24 cellular contexts compared by ENCODE assay signal in the genomic region with DNA sequence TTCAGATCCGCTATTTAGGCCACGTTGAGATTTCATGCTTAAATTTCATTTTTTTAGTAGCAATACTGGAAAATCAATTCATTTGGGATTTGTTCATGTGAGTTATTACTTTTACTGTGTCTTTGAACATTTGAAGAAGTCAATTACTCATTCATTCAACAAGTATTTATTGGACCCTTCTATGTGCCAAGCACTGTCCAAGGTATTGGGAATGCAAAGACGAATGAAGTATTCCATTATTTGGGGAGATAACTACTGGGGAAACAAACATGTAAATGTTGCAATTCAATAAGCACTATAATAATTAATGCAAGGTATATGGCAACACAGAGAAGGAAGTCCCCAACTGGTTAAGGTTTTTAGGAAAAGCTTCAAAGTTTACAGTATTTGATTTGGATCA. TPM values are rescaled to one million over a fixed set of nuclear protein-coding genes. Genes with fewer than 3 reads are reported as not detected.
A peak's percentile ranks its signal among the peaks of the same experiment; 100 is the strongest.
DNase-seq lines count a peak whose midpoint lies in the region; ATAC-seq, FAIRE-seq and TF ChIP-seq lines count a peak whose summit lies in the region.
"Had no signal": no experiment of that assay in that cellular context is flagged by ENCODE, and none has a peak within 500 bp of the region (broad histone marks: within the 10 kb centered on the region; RNA-seq: fewer than 3 reads in every experiment).

No MANE protein-coding gene starts in this region.

- DNase-seq in A549 (ENCODE audit: low read depth in 1 of 2, low spot score in 1 of 2) (no peak), HCT116 (ENCODE audit: low read depth, low spot score) (no peak), MM.1S (no peak), kidney glomerular epithelial cell (lab: John Stamatoyannopoulos, UW) (no peak), NCI-H2196 treated with DMSO at 0.1 percent for 48 hours (lab: John Stamatoyannopoulos, UW; ENCODE audit: unreplicated experiment) (no peak)
- DNase-seq: ACHN; BE2C; C1 segment of cervical spinal cord; CD4-positive, alpha-beta memory T cell; CD4-positive, CD25-positive, alpha-beta regulatory T cell; CD8-positive, alpha-beta memory T cell; COR-L47; DMS 273 treated with DMSO at 0.1 percent for 48 hours; DMS153; DMS53; DMS79; DND-41; GF-D8 had no signal

- ATAC-seq in A549 (no peak), HCT116 (no peak)

- TF ChIP-seq RAD21 in A549 (conservative IDR thresholded peaks at IDR 0.05 in 1 of 2, IDR thresholded peaks at IDR 0.05 in 1 of 2) (no peak), HCT116 (IDR thresholded peaks at IDR 0.05; ENCODE audit: low read depth) (no peak), Ishikawa (IDR thresholded peaks at IDR 0.05; ENCODE audit: low read depth) (no peak)

- TF ChIP-seq CTCF in A549 (IDR thresholded peaks at IDR 0.05), result no peak
- no peak for TF ChIP-seq CTCF in HCT116 (IDR thresholded peaks at IDR 0.05 in 2 of 3, conservative IDR thresholded peaks at IDR 0.05 in 1 of 3; ENCODE audit: borderline replicate concordance in 1 of 3, insufficient read depth in 1 of 3, low read depth in 2 of 3, low read length in 2 of 3)
- TF ChIP-seq CTCF in MM.1S (IDR thresholded peaks at IDR 0.05; ENCODE audit: low read length), result no peak

- 91% methylated on average over 3 of the region's 3 CpGs for WGBS in A549 (ENCODE audit: missing lambda C conversion rate)

- BruUV-seq in HCT116 (replicated peaks; lab: Mats Ljungman, UMichigan), result no TSS peak

- no peak for FAIRE-seq in A549 (lab: Jason Lieb, UNC)
- FAIRE-seq: G401.6, GM12891, GM19239 had no signal

- intact Hi-C loops in HCT116 (cut with micrococcal nuclease), result no loop called here

- CTCF ChIA-PET in A549 (lab: Yijun Ruan, JAX) (no interaction called here), HCT116 (lab: Charles Lee) (no interaction called here)

- H3K36me3 ChIP-seq in HCT116 (ENCODE audit: control insufficient read depth in 1 of 2, insufficient read depth in 2 of 2, low read length in 2 of 2) (no peaks in the 10 kb centered on the region), MM.1S (replicated peaks; ENCODE audit: insufficient read depth, low read length) (no peaks in the 10 kb centered on the region)
- H3K36me3 ChIP-seq: BE2C, BLaER1 had no signal

- H3K9me2 ChIP-seq in HCT116 (ENCODE audit: insufficient read depth) (no peaks in the 10 kb centered on the region), MM.1S (replicated peaks; ENCODE audit: insufficient read depth, low read length) (no peaks in the 10 kb centered on the region)

- H3K4me2 ChIP-seq in A549, result no peak overlapping the region
- H3K4me2 ChIP-seq in HCT116 (ENCODE audit: low read length), result no peak overlapping the region
- H3K4me2 ChIP-seq in MM.1S (ENCODE audit: low read depth, low read length), result no peak overlapping the region
- H3K4me2 ChIP-seq: BLaER1 had no signal

- no peaks in the 10 kb centered on the region for H3K9me3 ChIP-seq in A549
- no peaks in the 10 kb centered on the region for H3K9me3 ChIP-seq in HCT116 (ENCODE audit: control insufficient read depth in 1 of 2, insufficient read depth in 1 of 2, low read depth in 1 of 2, low read length in 2 of 2)
- no peaks in the 10 kb centered on the region for H3K9me3 ChIP-seq in MM.1S (replicated peaks; ENCODE audit: insufficient read depth, low read length)
- H3K9me3 ChIP-seq: BE2C had no signal

- H3K4me3 ChIP-seq in A549, result no peak overlapping the region
- no peak overlapping the region for H3K4me3 ChIP-seq in HCT116 (replicated peaks in 1 of 2; ENCODE audit: low read depth in 1 of 2, low read length in 2 of 2)
- H3K4me3 ChIP-seq in MM.1S (ENCODE audit: low read length), result no peak overlapping the region
- H3K4me3 ChIP-seq: BLaER1 had no signal

- H3K79me2 ChIP-seq in HCT116 (ENCODE audit: insufficient read depth, low read length) (peaks cover 94% of the 10 kb centered on the region), MM.1S (ENCODE audit: low read length) (peaks cover 92% of the 10 kb centered on the region)

- RAD21 ChIA-PET in HCT116 (lab: Charles Lee; ENCODE audit: low non-redundant PET in 1 of 2, low total read pairs in 2 of 2, uncharacterized antibody in 2 of 2, unreplicated experiment in 2 of 2), result no interaction called here

- H4K20me1 ChIP-seq in HCT116 (ENCODE audit: insufficient read depth), result peaks cover 14% of the 10 kb centered on the region; the same call in 1 of the 2 replicates
- no peaks in the 10 kb centered on the region for H4K20me1 ChIP-seq in MM.1S (ENCODE audit: insufficient read depth, low read length)

- no peak overlapping the region for H2AFZ ChIP-seq in HCT116 (ENCODE audit: low read depth, low read length, poor library complexity, severe bottlenecking)
- H2AFZ ChIP-seq in MM.1S (ENCODE audit: low read length), result no peak overlapping the region

- H3K27me3 ChIP-seq in HCT116 (ENCODE audit: insufficient read depth, low read length), result no peaks in the 10 kb centered on the region
- no peaks in the 10 kb centered on the region for H3K27me3 ChIP-seq in MM.1S (replicated peaks; ENCODE audit: insufficient read depth, low read length)
- H3K27me3 ChIP-seq: BE2C, BLaER1 had no signal

- TF ChIP-seq POLR2A in A549 (IDR thresholded peaks at IDR 0.05; ENCODE audit: low read length) (no peak), HCT116 (IDR thresholded peaks at IDR 0.05; ENCODE audit: borderline replicate concordance, extremely low read depth, insufficient read depth, insufficient read length) (no peak)

- H3K27ac ChIP-seq in A549 (no peak overlapping the region), HCT116 (ENCODE audit: low read depth, low read length) (no peak overlapping the region), MM.1S (ENCODE audit: low read length) (no peak overlapping the region)
- H3K27ac ChIP-seq: 22Rv1, BLaER1 had no signal

- POLR2A ChIA-PET in A549 (lab: Yijun Ruan, JAX) (no interaction called here), HCT116 (lab: Charles Lee) (no interaction called here)

- H3K4me1 ChIP-seq in A549 (peaks cover 7% of the 10 kb centered on the region; the same call in 1 of the 3 replicates), HCT116 (ENCODE audit: control insufficient read depth in 1 of 2, insufficient read depth in 2 of 2, low read length in 2 of 2) (peaks cover 6 to 9% of the 10 kb centered on the region in 2 experiments; a peak in 3 of 4 replicates), MM.1S (ENCODE audit: low read length) (no peaks in the 10 kb centered on the region)

- H3F3A ChIP-seq in MM.1S (ENCODE audit: insufficient read depth, low read length), result no peaks in the 10 kb centered on the region

- H3K9ac ChIP-seq in HCT116 (ENCODE audit: low read length) (no peak overlapping the region), MM.1S (ENCODE audit: low read length) (no peak overlapping the region)
- H3K9ac ChIP-seq: BLaER1 had no signal

- no peak for TF ChIP-seq EP300 in A549 (IDR thresholded peaks at IDR 0.05)
- TF ChIP-seq EP300 in Ishikawa (IDR thresholded peaks at IDR 0.05; ENCODE audit: borderline replicate concordance), result no peak

TF ChIP-seq in Ishikawa, 13 proteins besides CTCF, POLR2A, EP300 and RAD21:
- TF ChIP-seq, protein P1, sequence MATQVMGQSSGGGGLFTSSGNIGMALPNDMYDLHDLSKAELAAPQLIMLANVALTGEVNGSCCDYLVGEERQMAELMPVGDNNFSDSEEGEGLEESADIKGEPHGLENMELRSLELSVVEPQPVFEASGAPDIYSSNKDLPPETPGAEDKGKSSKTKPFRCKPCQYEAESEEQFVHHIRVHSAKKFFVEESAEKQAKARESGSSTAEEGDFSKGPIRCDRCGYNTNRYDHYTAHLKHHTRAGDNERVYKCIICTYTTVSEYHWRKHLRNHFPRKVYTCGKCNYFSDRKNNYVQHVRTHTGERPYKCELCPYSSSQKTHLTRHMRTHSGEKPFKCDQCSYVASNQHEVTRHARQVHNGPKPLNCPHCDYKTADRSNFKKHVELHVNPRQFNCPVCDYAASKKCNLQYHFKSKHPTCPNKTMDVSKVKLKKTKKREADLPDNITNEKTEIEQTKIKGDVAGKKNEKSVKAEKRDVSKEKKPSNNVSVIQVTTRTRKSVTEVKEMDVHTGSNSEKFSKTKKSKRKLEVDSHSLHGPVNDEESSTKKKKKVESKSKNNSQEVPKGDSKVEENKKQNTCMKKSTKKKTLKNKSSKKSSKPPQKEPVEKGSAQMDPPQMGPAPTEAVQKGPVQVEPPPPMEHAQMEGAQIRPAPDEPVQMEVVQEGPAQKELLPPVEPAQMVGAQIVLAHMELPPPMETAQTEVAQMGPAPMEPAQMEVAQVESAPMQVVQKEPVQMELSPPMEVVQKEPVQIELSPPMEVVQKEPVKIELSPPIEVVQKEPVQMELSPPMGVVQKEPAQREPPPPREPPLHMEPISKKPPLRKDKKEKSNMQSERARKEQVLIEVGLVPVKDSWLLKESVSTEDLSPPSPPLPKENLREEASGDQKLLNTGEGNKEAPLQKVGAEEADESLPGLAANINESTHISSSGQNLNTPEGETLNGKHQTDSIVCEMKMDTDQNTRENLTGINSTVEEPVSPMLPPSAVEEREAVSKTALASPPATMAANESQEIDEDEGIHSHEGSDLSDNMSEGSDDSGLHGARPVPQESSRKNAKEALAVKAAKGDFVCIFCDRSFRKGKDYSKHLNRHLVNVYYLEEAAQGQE (IDR thresholded peaks at IDR 0.05; ENCODE audit: low read depth), result peak; percentile 66
- TF ChIP-seq TCF12 (IDR thresholded peaks at IDR 0.05; ENCODE audit: low read depth), result no peak

RNA-seq across cellular contexts. Expression of gene CDK8, which starts 5.7 kb away (rescaled TPM):
- 19.1 and 20.9 TPM in 2 replicates for polyA plus RNA-seq in A549 (2011; rRNA removed)
- 8.1 and 8.9 TPM in 2 replicates for polyA plus RNA-seq in A549 (2012; cell fraction: cytosol; rRNA removed)
- polyA plus RNA-seq in A549 (2012; cell fraction: nucleus; rRNA removed), result 9.2 and 12.4 TPM in 2 replicates
- 9.1 to 9.9 TPM (median 9.9 TPM) in 3 replicates for polyA plus RNA-seq in A549 (2017; fragmentation: RNase III; extraction: RNeasy Plus Mini Kit Qiagen cat#74134 plus additional on column Dnase treatment)
- 18.8 and 25.1 TPM in 2 replicates for polyA minus RNA-seq in A549 (2011; rRNA and poly(A)+ RNA removed)
- total RNA-seq in HCT116 (2021; ENCODE audit: unreplicated experiment), result 23.8 TPM
- polyA plus RNA-seq in HCT116 (2012), result 14.5 and 16.9 TPM in 2 replicates

RNA-seq across cellular contexts. Expression of gene RNF6, which starts 37.5 kb away (rescaled TPM):
- polyA plus RNA-seq in A549 (2011; rRNA removed) (43.0 and 55.3 TPM in 2 replicates), A549 (2017; fragmentation: RNase III; extraction: RNeasy Plus Mini Kit Qiagen cat#74134 plus additional on column Dnase treatment) (31.5 to 33.7 TPM (median 33.6 TPM) in 3 replicates)
- 11.3 and 13.0 TPM in 2 replicates for polyA plus RNA-seq in A549 (2012; cell fraction: cytosol; rRNA removed)
- polyA plus RNA-seq in A549 (2012; cell fraction: nucleus; rRNA removed), result 4.2 and 6.5 TPM in 2 replicates
- polyA minus RNA-seq in A549 (2011; rRNA and poly(A)+ RNA removed), result 21.0 and 26.3 TPM in 2 replicates
- 33.2 TPM for total RNA-seq in HCT116 (2021; ENCODE audit: unreplicated experiment)
- 17.9 and 24.8 TPM in 2 replicates for polyA plus RNA-seq in HCT116 (2012)
